13 cellular contexts compared by ENCODE assay signal in genomic region chr10:71972746-71973695, GRCh38. TPM values are rescaled to one million over a fixed set of nuclear protein-coding genes. Genes with fewer than 3 reads are reported as not detected.
DNase-seq lines count a peak whose midpoint lies in the region; ATAC-seq and TF ChIP-seq lines count a peak whose summit lies in the region.
"Had no signal": no experiment of that assay in that cellular context is flagged by ENCODE, and none has a peak within 500 bp of the region (broad histone marks: within the 10 kb centered on the region; RNA-seq: fewer than 3 reads in every experiment).

No MANE protein-coding gene starts in this region.

- TF ChIP-seq CTCF in right atrium auricular region (IDR thresholded peaks at IDR 0.05) (no peak), brain (conservative IDR thresholded peaks at IDR 0.05) (no peak), vagina (IDR thresholded peaks at IDR 0.05) (no peak)

- TF ChIP-seq POLR2A in vagina (IDR thresholded peaks at IDR 0.05): no peak

- no peak overlapping the region for H2BK12ac ChIP-seq in neuronal stem cell (ENCODE audit: low read length)

- H3K27ac ChIP-seq in right atrium auricular region (peak overlapping the region; percentile 80 to 83), neuronal stem cell (replicated peaks; ENCODE audit: low read length) (no peak overlapping the region), vagina (peak overlapping the region; percentile 81)
- H3K27ac ChIP-seq: upper lobe of right lung had no signal

- no peak overlapping the region for H2BK120ac ChIP-seq in neuronal stem cell (ENCODE audit: low read depth, low read length)

- no peaks in the 10 kb centered on the region for H3K9me3 Mint-ChIP-seq in brain
- H3K9me3 Mint-ChIP-seq: activated CD4-positive, alpha-beta memory T cell treated with anti-CD3 and anti-CD28 coated beads, Interleukin-2, amount 10 ng/mL, durations not matched to agents 7 days and 5 days had no signal

- no peak overlapping the region for H3K4me3 ChIP-seq in right atrium auricular region
- H3K4me3 ChIP-seq in neuronal stem cell (ENCODE audit: low read length in 2 of 2): no peak overlapping the region
- H3K4me3 ChIP-seq in vagina: no peak overlapping the region
- H3K4me3 ChIP-seq: mucosa of descending colon, upper lobe of right lung had no signal

- peaks cover 5% of the 10 kb centered on the region for H3K79me1 ChIP-seq in neuronal stem cell (ENCODE audit: low read depth, low read length)

- no peaks in the 10 kb centered on the region for H3K36me3 ChIP-seq in right atrium auricular region
- H3K36me3 ChIP-seq in neuronal stem cell (replicated peaks in 1 of 2; ENCODE audit: control insufficient read depth in 2 of 2, insufficient read depth in 2 of 2, low read length in 2 of 2): peaks cover 0 to 7% of the 10 kb centered on the region in 2 donors
- no peaks in the 10 kb centered on the region for H3K36me3 ChIP-seq in vagina
- H3K36me3 ChIP-seq: upper lobe of right lung had no signal

- H4K8ac ChIP-seq in neuronal stem cell (ENCODE audit: low read depth, low read length): no peak overlapping the region

- no CpG with 5 or more reads among the region's 14 CpGs for WGBS in neuronal stem cell (ENCODE audit: extremely low coverage in 2 of 2, insufficient read length in 2 of 2, insufficient replicate concordance in 1 of 2), 2 donors

- H3K23ac ChIP-seq in neuronal stem cell (ENCODE audit: low read depth, low read length, poor library complexity): peak overlapping the region; percentile 68

- peak overlapping the region; percentile 72 for H3K9ac ChIP-seq in neuronal stem cell (ENCODE audit: low read depth, low read length, poor library complexity)

- H3K14ac ChIP-seq in neuronal stem cell (ENCODE audit: low read length): peak overlapping the region; percentile 40

- peak overlapping the region; percentile 10 for H2BK15ac ChIP-seq in neuronal stem cell (ENCODE audit: low read length)

- H2AK5ac ChIP-seq in neuronal stem cell (ENCODE audit: low read depth, low read length): peak overlapping the region; percentile 49

- H3K4me3 Mint-ChIP-seq in brain: peak overlapping the region in 1 of 5 experiments; percentile 6
- H3K4me3 Mint-ChIP-seq: activated CD4-positive, alpha-beta memory T cell treated with anti-CD3 and anti-CD28 coated beads, Interleukin-2, amount 10 ng/mL, durations not matched to agents 7 days and 5 days had no signal

- no peak overlapping the region for H4K91ac ChIP-seq in neuronal stem cell (ENCODE audit: low read depth, low read length, poor library complexity)

- H2BK5ac ChIP-seq in neuronal stem cell (ENCODE audit: low read length): no peak overlapping the region

- H3K9me3 ChIP-seq in right atrium auricular region: no peaks in the 10 kb centered on the region
- no peaks in the 10 kb centered on the region for H3K9me3 ChIP-seq in neuronal stem cell (replicated peaks in 1 of 2; ENCODE audit: control insufficient read depth in 2 of 2, insufficient read depth in 1 of 2, low read depth in 1 of 2, low read length in 2 of 2)
- no peaks in the 10 kb centered on the region for H3K9me3 ChIP-seq in vagina
- H3K9me3 ChIP-seq: mucosa of descending colon, upper lobe of right lung had no signal

- H3K4me1 ChIP-seq in right atrium auricular region (peaks cover 0 to 97% of the 10 kb centered on the region in 2 donors), neuronal stem cell (ENCODE audit: control insufficient read depth in 2 of 2, insufficient read depth in 1 of 2, low read depth in 1 of 2, low read length in 2 of 2) (peaks cover 26 to 28% of the 10 kb centered on the region in 2 donors), vagina (peaks cover 100% of the 10 kb centered on the region)

- H3K27ac Mint-ChIP-seq in brain: peak overlapping the region; percentile 42 to 98 (median 89)
- H3K27ac Mint-ChIP-seq: activated CD4-positive, alpha-beta memory T cell treated with anti-CD3 and anti-CD28 coated beads, Interleukin-2, amount 10 ng/mL, durations not matched to agents 7 days and 5 days had no signal

- no peak overlapping the region for H2AFZ ChIP-seq in neuronal stem cell (ENCODE audit: low read length)

- no peaks in the 10 kb centered on the region for H3K27me3 Mint-ChIP-seq in brain

- H3K36me3 Mint-ChIP-seq in brain: no peaks in the 10 kb centered on the region

- no peaks in the 10 kb centered on the region for H3K27me3 ChIP-seq in right atrium auricular region
- no peaks in the 10 kb centered on the region for H3K27me3 ChIP-seq in neuronal stem cell (ENCODE audit: control insufficient read depth in 3 of 3, insufficient read depth in 3 of 3, low read depth in 1 of 3, low read length in 3 of 3)
- H3K27me3 ChIP-seq in vagina: no peaks in the 10 kb centered on the region
- H3K27me3 ChIP-seq: upper lobe of right lung had no signal

- no peak overlapping the region for H3K18ac ChIP-seq in neuronal stem cell (ENCODE audit: low read length)

- intact Hi-C loops in left ventricle myocardium superior (cut with micrococcal nuclease): no loop called here
- intact Hi-C loops in vagina (cut with DNase I): no loop called here

- H3K4me2 ChIP-seq in neuronal stem cell (ENCODE audit: insufficient read depth, low read length, poor library complexity, severe bottlenecking): no peak overlapping the region

- DNase-seq in right atrium auricular region (ENCODE audit: low spot score): no peak
- DNase-seq in left ventricle myocardium superior: no peak
- DNase-seq in neuronal stem cell (ENCODE audit: low spot score): no peak
- DNase-seq in vagina (ENCODE audit: extremely low spot score in 2 of 2): no peak
- no peak for DNase-seq in DMS114 treated with DMSO at 0.1 percent for 48 hours (lab: John Stamatoyannopoulos, UW; ENCODE audit: unreplicated experiment)
- DNase-seq: activated CD4-positive, alpha-beta memory T cell treated with anti-CD3 and anti-CD28 coated beads, Interleukin-2, amount 10 ng/mL, durations not matched to agents 7 days and 5 days; activated naive CD4-positive, alpha-beta T cell treated with Interleukin-2 at 50 U/mL for 16 hours; mucosa of descending colon; NCI-H226; upper lobe of right lung had no signal

- no peak for ATAC-seq in left ventricle myocardium superior
- ATAC-seq in GM19463 (IDR thresholded peaks at IDR 0.05; ENCODE audit: unreplicated experiment): no peak
- ATAC-seq in GM21367 (IDR thresholded peaks at IDR 0.05; ENCODE audit: unreplicated experiment): no peak
- ATAC-seq: mucosa of descending colon, upper lobe of right lung had no signal

- no peak overlapping the region for H3K4ac ChIP-seq in neuronal stem cell (ENCODE audit: low read length)

- H3K4me1 Mint-ChIP-seq in brain: peaks cover 100% of the 10 kb centered on the region

RNA-seq across cellular contexts. Expression of gene CHST3, which starts 8.8 kb away (rescaled TPM):
- 10 to 100 TPM; 21.3 to 45.4 TPM for total RNA-seq in right atrium auricular region
- 18.5 TPM for total RNA-seq in left ventricle myocardium superior
- polyA plus RNA-seq in brain (ENCODE audit: insufficient read depth, low read depth, low replicate concordance): 11.4 TPM
- polyA plus RNA-seq in neuronal stem cell (2013, experiment 1 of 2): 6.5 TPM
- 6.3 TPM for polyA plus RNA-seq in neuronal stem cell (2013, experiment 2 of 2)
- 26.0 TPM for total RNA-seq in vagina
